In genomic region chr6:36642913-36643817, GRCh38 we compare ENCODE assay signal across 9 cellular contexts. TPM values are rescaled to one million over a fixed set of nuclear protein-coding genes. Genes with fewer than 3 reads are reported as not detected.
DNase-seq lines count a peak whose midpoint lies in the region; ATAC-seq and TF ChIP-seq lines count a peak whose summit lies in the region.
"Had no signal": no experiment of that assay in that cellular context is flagged by ENCODE, and none has a peak within 500 bp of the region (broad histone marks: within the 10 kb centered on the region; RNA-seq: fewer than 3 reads in every experiment).

No MANE protein-coding gene starts in this region.

- H3K27ac Mint-ChIP-seq in progenitor cell of endocrine pancreas = no peak overlapping the region
- no peak overlapping the region for H3K27ac Mint-ChIP-seq in T-helper 2 cell treated with Interferon-gamma antibody and Interleukin-4, amounts not matched to agents 5 μg/mL and 100 μg/mL, for 36 hours
- H3K27ac Mint-ChIP-seq in CD14-positive monocyte = peak overlapping the region in 1 of 7 donors; percentile 48

- no peak for ATAC-seq in HG03439 (IDR thresholded peaks at IDR 0.05; ENCODE audit: unreplicated experiment)

- 50% methylated on average over 8 of the region's 8 CpGs for WGBS in suprapubic skin

- CTCF ChIA-PET in HEK293 (lab: Yijun Ruan, JAX) = interaction anchor here (0.8 to 2.8 kb wide), 8 partner anchors 14 to 116 kb away, joined by 3 to 10 read pairs (median 4); no protein-coding TSS in a partner anchor

- H3K9me3 ChIP-seq in HEK293 (ENCODE audit: control insufficient read depth, insufficient read depth, low read depth, low read length) = no peaks in the 10 kb centered on the region
- no peaks in the 10 kb centered on the region for H3K9me3 ChIP-seq in suprapubic skin

- no peak overlapping the region for H3K4me3 ChIP-seq in HEK293 (ENCODE audit: low read depth, low read length)
- no peak overlapping the region for H3K4me3 ChIP-seq in astrocyte of the cerebellum (ENCODE audit: low read depth, low read length)
- H3K4me3 ChIP-seq in suprapubic skin = no peak overlapping the region

- H3K36me3 Mint-ChIP-seq in progenitor cell of endocrine pancreas (ENCODE audit: insufficient read depth) (no peaks in the 10 kb centered on the region), CD14-positive monocyte (no peaks in the 10 kb centered on the region)
- no peaks in the 10 kb centered on the region for H3K36me3 Mint-ChIP-seq in T-helper 2 cell treated with Interferon-gamma antibody and Interleukin-4, amounts not matched to agents 5 μg/mL and 100 μg/mL, for 36 hours (ENCODE audit: low read depth)

- no peaks in the 10 kb centered on the region for H3K36me3 ChIP-seq in HEK293 (ENCODE audit: control insufficient read depth in 2 of 2, insufficient read depth in 1 of 2, low read length in 2 of 2)
- H3K36me3 ChIP-seq in suprapubic skin = no peaks in the 10 kb centered on the region

- no peaks in the 10 kb centered on the region for H3K27me3 ChIP-seq in suprapubic skin

- no peak for TF ChIP-seq EP300 in suprapubic skin (IDR thresholded peaks at IDR 0.05)

- TF ChIP-seq POLR2A in suprapubic skin (IDR thresholded peaks at IDR 0.05) = no peak

- H3K4me1 ChIP-seq in HEK293 (ENCODE audit: control insufficient read depth, insufficient read depth, low read length) (peaks cover 10% of the 10 kb centered on the region), suprapubic skin (peaks cover 17% of the 10 kb centered on the region)

- H3K4me1 Mint-ChIP-seq in progenitor cell of endocrine pancreas (ENCODE audit: low read depth) (peaks cover 1% of the 10 kb centered on the region), CD14-positive monocyte (peaks cover 24% of the 10 kb centered on the region)
- no peaks in the 10 kb centered on the region for H3K4me1 Mint-ChIP-seq in T-helper 2 cell treated with Interferon-gamma antibody and Interleukin-4, amounts not matched to agents 5 μg/mL and 100 μg/mL, for 36 hours (ENCODE audit: low read depth)

- TF ChIP-seq CTCF in HEK293 (tag by site-specific recombination; IDR thresholded peaks at IDR 0.05) = no peak
- no peak for TF ChIP-seq CTCF in astrocyte of the cerebellum (IDR thresholded peaks at IDR 0.05; ENCODE audit: low read depth, low read length, missing control alignments)
- TF ChIP-seq CTCF in suprapubic skin (IDR thresholded peaks at IDR 0.05) = no peak
- no peak for TF ChIP-seq CTCF in progenitor cell of endocrine pancreas (IDR thresholded peaks at IDR 0.05; ENCODE audit: unreplicated experiment)
- no peak for TF ChIP-seq CTCF in CD14-positive monocyte (IDR thresholded peaks at IDR 0.05)

- intact Hi-C loops in CD14-positive monocyte (cut with micrococcal nuclease) = no loop called here

- POLR2A ChIA-PET in HEK293 (lab: Yijun Ruan, JAX) = interaction anchor here (1.0 to 3.4 kb wide), 3 partner anchors 24 to 68 kb away, joined by 3 to 14 read pairs (median 5); partner anchors contain the start of gene CDKN1A

- no peaks in the 10 kb centered on the region for H3K9me3 Mint-ChIP-seq in progenitor cell of endocrine pancreas (ENCODE audit: low read depth)
- H3K9me3 Mint-ChIP-seq in T-helper 2 cell treated with Interferon-gamma antibody and Interleukin-4, amounts not matched to agents 5 μg/mL and 100 μg/mL, for 36 hours = no peaks in the 10 kb centered on the region
- H3K9me3 Mint-ChIP-seq in CD14-positive monocyte = no peaks in the 10 kb centered on the region

- H3K4me3 Mint-ChIP-seq in progenitor cell of endocrine pancreas (ENCODE audit: low read depth) (no peak overlapping the region), CD14-positive monocyte (no peak overlapping the region)
- H3K4me3 Mint-ChIP-seq in T-helper 2 cell treated with Interferon-gamma antibody and Interleukin-4, amounts not matched to agents 5 μg/mL and 100 μg/mL, for 36 hours = no peak overlapping the region

- DNase-seq in astrocyte of the cerebellum (ENCODE audit: low read depth) (peak; percentile 62), hepatic stellate cell (ENCODE audit: low spot score) (peak; percentile 82), suprapubic skin (ENCODE audit: low spot score in 2 of 2) (peak; percentile 81 to 84), progenitor cell of endocrine pancreas (ENCODE audit: low spot score, unreplicated experiment) (no peak), CD14-positive monocyte (ENCODE audit: low spot score) (no peak)
- no peak for DNase-seq in T-helper 2 cell treated with Interferon-gamma antibody and Interleukin-4, amounts not matched to agents 5 μg/mL and 100 μg/mL, for 36 hours (ENCODE audit: low spot score)

- H3K27me3 Mint-ChIP-seq in progenitor cell of endocrine pancreas (peaks cover 5% of the 10 kb centered on the region), CD14-positive monocyte (ENCODE audit: low read depth in 3 of 3) (peaks cover 0 to 2% (median 1%) of the 10 kb centered on the region in 3 donors)
- no peaks in the 10 kb centered on the region for H3K27me3 Mint-ChIP-seq in T-helper 2 cell treated with Interferon-gamma antibody and Interleukin-4, amounts not matched to agents 5 μg/mL and 100 μg/mL, for 36 hours (ENCODE audit: low read depth)

- in situ Hi-C loops in astrocyte of the cerebellum (cut with HindIII; ENCODE audit: low sequenced_read_pairs) = no loop called here

- H3K27ac ChIP-seq in HEK293 (ENCODE audit: extremely low read depth, low read depth, low read length) (no peak overlapping the region), suprapubic skin (peak overlapping the region; percentile 31)
- H3K27ac ChIP-seq: HL-60 had no signal

TF ChIP-seq in HEK293, 187 proteins besides CTCF, POLR2A, EP300 and RAD21 (continues in another document):
- no peak for TF ChIP-seq BCL6B (tag by site-specific recombination; IDR thresholded peaks at IDR 0.05)
- no peak for TF ChIP-seq ZSCAN16 (tag by site-specific recombination; IDR thresholded peaks at IDR 0.05)
- TF ChIP-seq ZBTB17 (tag by site-specific recombination; IDR thresholded peaks at IDR 0.05) = peak; percentile 95
- TF ChIP-seq GLIS1 (tag by site-specific recombination; IDR thresholded peaks at IDR 0.05) = peak; percentile 34; the same call in 1 of the 2 replicates
- no peak for TF ChIP-seq HOXC10 (CRISPR knock-in tag; IDR thresholded peaks at IDR 0.05)
- no peak for TF ChIP-seq ZNF223 (tag by site-specific recombination; IDR thresholded peaks at IDR 0.05)
- no peak for TF ChIP-seq IKZF3 (tag by site-specific recombination; IDR thresholded peaks at IDR 0.05)
- TF ChIP-seq ZFHX2 (tag by site-specific recombination; conservative IDR thresholded peaks at IDR 0.05) = peak; percentile 24
- peak; percentile 90 for TF ChIP-seq ZBTB48 (tag by site-specific recombination; IDR thresholded peaks at IDR 0.05)
- no peak for TF ChIP-seq ZNF398 (tag by site-specific recombination; IDR thresholded peaks at IDR 0.05)
- TF ChIP-seq ZSCAN30 (tag by site-specific recombination; IDR thresholded peaks at IDR 0.05) = no peak
- TF ChIP-seq ZNF202 (tag by site-specific recombination; IDR thresholded peaks at IDR 0.05; ENCODE audit: borderline replicate concordance) = no peak
- no peak for TF ChIP-seq KLF10 (tag by site-specific recombination; IDR thresholded peaks at IDR 0.05)
- no peak for TF ChIP-seq ZNF133 (tag by site-specific recombination; IDR thresholded peaks at IDR 0.05)
- TF ChIP-seq ZNF792 (tag by site-specific recombination; IDR thresholded peaks at IDR 0.05) = no peak

RNA-seq across cellular contexts. Expression of gene CDKN1A, which starts 35.3 kb away (rescaled TPM):
- 100 to 1,000 TPM; 138 to 315 (median 207) TPM for total RNA-seq in suprapubic skin
- total RNA-seq in progenitor cell of endocrine pancreas = 12.4 and 24.5 TPM in 2 replicates
- 100 to 1,000 TPM; 117 to 144 TPM for polyA plus RNA-seq in CD14-positive monocyte

RNA-seq across cellular contexts. Expression of gene SRSF3, which starts 49.0 kb away (rescaled TPM):
- total RNA-seq in suprapubic skin = 100 to 1,000 TPM; 152 to 180 (median 167) TPM
- 427 and 442 TPM in 2 replicates for total RNA-seq in progenitor cell of endocrine pancreas
- 100 to 1,000 TPM; 297 to 341 TPM for polyA plus RNA-seq in CD14-positive monocyte

RNA-seq across cellular contexts. Expression of gene RAB44, which starts 54.5 kb away (rescaled TPM):
- total RNA-seq in suprapubic skin (1 to 10 TPM in 1 of 4 donors, under 1 TPM in 2, not detected in 1; 0.16 to 1.1 (median 0.17) TPM), progenitor cell of endocrine pancreas (not detected in 2 replicates)
- 1 to 10 TPM; 1.5 to 1.9 TPM for polyA plus RNA-seq in CD14-positive monocyte

Comparison
In these comparisons a context has a peak if more than half of its experiments do, and no peak if none do; other contexts are left out.
1. DNase-seq: peak in astrocyte of the cerebellum (single experiment), hepatic stellate cell (single experiment) and suprapubic skin (2 of 2); none in progenitor cell of endocrine pancreas (single experiment), T-helper 2 cell treated with Interferon-gamma antibody and Interleukin-4, amounts not matched to agents 5 μg/mL and 100 μg/mL, for 36 hours (single experiment) and CD14-positive monocyte (single experiment).